In genomic region chr1:155128755-155129473, GRCh38 we compare ENCODE assay signal across 8 cellular contexts.
DNase-seq lines count a peak whose midpoint lies in the region; ATAC-seq and FAIRE-seq lines count a peak whose summit lies in the region.

No MANE protein-coding gene starts in this region.

- peaks cover 13% of the 10 kb centered on the region for H3K36me3 ChIP-seq in adipocyte (ENCODE audit: control insufficient read depth, insufficient read depth, low read length, severe bottlenecking)
- peaks cover 9% of the 10 kb centered on the region for H3K36me3 ChIP-seq in iPS-18a (ENCODE audit: control insufficient read depth, low read depth, low read length)

- H3K4me3 ChIP-seq in adipocyte (ENCODE audit: low read length) (peak overlapping the region; percentile 81), iPS-18a (ENCODE audit: low read length) (peak overlapping the region; percentile 54), skeletal muscle cell (ENCODE audit: low read depth, low read length) (peak overlapping the region; percentile 54)

- peaks cover 34% of the 10 kb centered on the region for H3K27me3 ChIP-seq in adipocyte (replicated peaks; ENCODE audit: control insufficient read depth, insufficient read depth, low read length)
- peaks cover 70% of the 10 kb centered on the region for H3K27me3 ChIP-seq in iPS-18a (ENCODE audit: control insufficient read depth, insufficient read depth, low read length)

- H3K4me1 ChIP-seq in adipocyte (ENCODE audit: control insufficient read depth, insufficient read depth, low read length) (peaks cover 39% of the 10 kb centered on the region), iPS-18a (ENCODE audit: control insufficient read depth, low read depth, low read length) (peaks cover 49% of the 10 kb centered on the region)

- H3K9me3 ChIP-seq in adipocyte (ENCODE audit: control insufficient read depth, low read length): no peaks in the 10 kb centered on the region
- H3K9me3 ChIP-seq in iPS-18a (ENCODE audit: control insufficient read depth, low read depth, low read length): no peaks in the 10 kb centered on the region

- ATAC-seq in GM21825 (IDR thresholded peaks at IDR 0.05; ENCODE audit: unreplicated experiment): no peak

- no peak overlapping the region for H3K27ac ChIP-seq in iPS-18a (ENCODE audit: low read length)

- H3K9ac ChIP-seq in adipocyte (ENCODE audit: low read length) (peak overlapping the region; percentile 87), iPS-18a (ENCODE audit: low read length) (no peak overlapping the region)

- peak; percentile 52 for DNase-seq in HuH-7.5 (ENCODE audit: low spot score)
- DNase-seq in adipocyte (ENCODE audit: low read depth): no peak
- DNase-seq in skeletal muscle cell (ENCODE audit: low read depth): no peak
- no peak for DNase-seq in iPS-NIHi7 (ENCODE audit: extremely low spot score)
- DNase-seq in urothelium cell line (ENCODE audit: low spot score): no peak
- DNase-seq in effector CD8-positive, alpha-beta T cell (lab: John Stamatoyannopoulos, UW): no peak

- FAIRE-seq in urothelium cell line (lab: Jason Lieb, UNC): no peak
